In genomic region chr3:11482024-11482423, GRCh38 we compare ENCODE assay signal across 13 cellular contexts.
A peak's percentile ranks its signal among the peaks of the same experiment; 100 is the strongest.
DNase-seq lines count a peak whose midpoint lies in the region; ATAC-seq and TF ChIP-seq lines count a peak whose summit lies in the region.
"Had no signal": no experiment of that assay in that cellular context is flagged by ENCODE, and none has a peak within 500 bp of the region (broad histone marks: within the 10 kb centered on the region; RNA-seq: fewer than 3 reads in every experiment).

No MANE protein-coding gene starts in this region.

- H3K4me3 ChIP-seq in Panc1 (ENCODE audit: low read depth in 2 of 2, low read length in 2 of 2), result no peak overlapping the region
- no peak overlapping the region for H3K4me3 ChIP-seq in stomach

- H3K36me3 Mint-ChIP-seq in mesothelial cell of epicardium, result peaks cover 3% of the 10 kb centered on the region
- peaks cover 4% of the 10 kb centered on the region for H3K36me3 Mint-ChIP-seq in activated T-cell treated with anti-CD3 and anti-CD28 coated beads, Interleukin-2, amount 50 U/mL, for 4 hours (ENCODE audit: insufficient read depth)

- TF ChIP-seq POLR2A in stomach (IDR thresholded peaks at IDR 0.05), result no peak

- TF ChIP-seq EP300 in stomach (IDR thresholded peaks at IDR 0.05), result no peak

- no peaks in the 10 kb centered on the region for H3K9me3 Mint-ChIP-seq in mesothelial cell of epicardium
- H3K9me3 Mint-ChIP-seq in activated T-cell treated with anti-CD3 and anti-CD28 coated beads, Interleukin-2, amount 50 U/mL, for 4 hours, result no peaks in the 10 kb centered on the region
- H3K9me3 Mint-ChIP-seq: activated naive CD8-positive, alpha-beta T cell treated with anti-CD3 and anti-CD28 coated beads, Interleukin-2, amount 50 U/mL, for 24 hours had no signal

- CTCF ChIA-PET in Panc1 (lab: Charles Lee), result no interaction called here

- H3K27ac ChIP-seq in Panc1 (ENCODE audit: low read length) (peak overlapping the region; percentile 78), stomach (peak overlapping the region; percentile 57 to 87 (median 79))

- POLR2A ChIA-PET in Panc1 (lab: Charles Lee), result no interaction called here

- WGBS in stomach, 5 donors, result 49 to 62% (median 58%) methylated on average over 8 of the region's 8 CpGs

- ATAC-seq in Panc1 (no peak), left colon (no peak)
- ATAC-seq in activated T-cell treated with anti-CD3 and anti-CD28 coated beads, Interleukin-2, amount 50 U/mL, for 4 hours, result no peak
- ATAC-seq: activated naive CD8-positive, alpha-beta T cell treated with anti-CD3 and anti-CD28 coated beads, Interleukin-2, amount 50 U/mL, for 24 hours; naive thymus-derived CD4-positive, alpha-beta T cell had no signal

- intact Hi-C loops in Panc1 (cut with micrococcal nuclease; ENCODE audit: unreplicated experiment) (no loop called here), left colon (cut with DNase I, micrococcal nuclease) (no loop called here), stomach (cut with DNase I; ENCODE audit: low total_unique reads) (no loop called here)

- H3K27me3 ChIP-seq in Panc1 (ENCODE audit: control insufficient read depth, insufficient read depth, low read length) (no peaks in the 10 kb centered on the region), stomach (no peaks in the 10 kb centered on the region)

- H3K27me3 Mint-ChIP-seq in mesothelial cell of epicardium (ENCODE audit: low read depth), result no peaks in the 10 kb centered on the region
- H3K27me3 Mint-ChIP-seq in activated T-cell treated with anti-CD3 and anti-CD28 coated beads, Interleukin-2, amount 50 U/mL, for 4 hours (ENCODE audit: low read depth), result no peaks in the 10 kb centered on the region
- H3K27me3 Mint-ChIP-seq: activated naive CD8-positive, alpha-beta T cell treated with anti-CD3 and anti-CD28 coated beads, Interleukin-2, amount 50 U/mL, for 24 hours; naive thymus-derived CD4-positive, alpha-beta T cell had no signal

- in situ Hi-C loops in Panc1 (cut with HindIII; ENCODE audit: low pct_unique_long_range_greater_than_20kb, low sequenced_read_pairs), result no loop called here

- no peaks in the 10 kb centered on the region for H3K36me3 ChIP-seq in Panc1 (ENCODE audit: control insufficient read depth, insufficient read depth, low read length)
- H3K36me3 ChIP-seq in stomach, result no peaks in the 10 kb centered on the region

- no peak overlapping the region for H3K27ac Mint-ChIP-seq in mesothelial cell of epicardium
- H3K27ac Mint-ChIP-seq: activated naive CD8-positive, alpha-beta T cell treated with anti-CD3 and anti-CD28 coated beads, Interleukin-2, amount 50 U/mL, for 24 hours; endodermal cell; naive thymus-derived CD4-positive, alpha-beta T cell had no signal

- H3K4me1 ChIP-seq in Panc1 (ENCODE audit: control insufficient read depth, insufficient read depth, low read length) (peaks cover 24% of the 10 kb centered on the region), stomach (peaks cover 40 to 68% (median 50%) of the 10 kb centered on the region in 4 donors)

- no peak for TF ChIP-seq CTCF in Panc1 (IDR thresholded peaks at IDR 0.05)
- no peak for TF ChIP-seq CTCF in stomach (IDR thresholded peaks at IDR 0.05)
- no peak for TF ChIP-seq CTCF in mesothelial cell of epicardium (IDR thresholded peaks at IDR 0.05; ENCODE audit: unreplicated experiment)

- peaks cover 22% of the 10 kb centered on the region for H3K4me1 Mint-ChIP-seq in mesothelial cell of epicardium
- H3K4me1 Mint-ChIP-seq in activated T-cell treated with anti-CD3 and anti-CD28 coated beads, Interleukin-2, amount 50 U/mL, for 4 hours (ENCODE audit: low read depth), result no peaks in the 10 kb centered on the region

- no peak overlapping the region for H3K4me3 Mint-ChIP-seq in mesothelial cell of epicardium
- no peak overlapping the region for H3K4me3 Mint-ChIP-seq in activated T-cell treated with anti-CD3 and anti-CD28 coated beads, Interleukin-2, amount 50 U/mL, for 4 hours
- H3K4me3 Mint-ChIP-seq: activated naive CD8-positive, alpha-beta T cell treated with anti-CD3 and anti-CD28 coated beads, Interleukin-2, amount 50 U/mL, for 24 hours; endodermal cell; naive thymus-derived CD4-positive, alpha-beta T cell had no signal

- H3K9me3 ChIP-seq in Panc1 (ENCODE audit: control insufficient read depth, insufficient read depth, low read depth, low read length) (no peaks in the 10 kb centered on the region), stomach (no peaks in the 10 kb centered on the region)

- no TSS peak for BruUV-seq in Panc1 (replicated peaks; lab: Mats Ljungman, UMichigan)

- no peak for DNase-seq in Panc1 (ENCODE audit: low read depth, low spot score)
- DNase-seq in dermis blood vessel endothelial cell, result peak; percentile 55
- peak; percentile 41 to 50 for DNase-seq in left colon
- peak; percentile 62 for DNase-seq in stomach
- DNase-seq in mesothelial cell of epicardium (ENCODE audit: low spot score in 2 of 2, unreplicated experiment in 2 of 2), result no peak
- DNase-seq in activated T-cell treated with anti-CD3 and anti-CD28 coated beads, Interleukin-2, amount 50 U/mL, for 4 hours, result no peak
- DNase-seq in iPS-NIHi11 (ENCODE audit: low spot score), result no peak
- DNase-seq in NCI-H526 (lab: John Stamatoyannopoulos, UW), result no peak
- DNase-seq: activated naive CD8-positive, alpha-beta T cell treated with anti-CD3 and anti-CD28 coated beads, Interleukin-2, amount 50 U/mL, for 24 hours; endodermal cell; KG1; naive thymus-derived CD4-positive, alpha-beta T cell; NCI-H2227 treated with DMSO at 0.1 percent for 48 hours had no signal

Comparison
In these comparisons a context has a peak if more than half of its experiments do, and no peak if none do; other contexts are left out.
1. DNase-seq: peak in dermis blood vessel endothelial cell (single experiment), left colon (2 of 2) and stomach (single experiment); none in Panc1 (single experiment), mesothelial cell of epicardium (0 of 2), activated T-cell treated with anti-CD3 and anti-CD28 coated beads, Interleukin-2, amount 50 U/mL, for 4 hours (single experiment), iPS-NIHi11 (single experiment) and NCI-H526 (0 of 2).